In the genomic region with DNA sequence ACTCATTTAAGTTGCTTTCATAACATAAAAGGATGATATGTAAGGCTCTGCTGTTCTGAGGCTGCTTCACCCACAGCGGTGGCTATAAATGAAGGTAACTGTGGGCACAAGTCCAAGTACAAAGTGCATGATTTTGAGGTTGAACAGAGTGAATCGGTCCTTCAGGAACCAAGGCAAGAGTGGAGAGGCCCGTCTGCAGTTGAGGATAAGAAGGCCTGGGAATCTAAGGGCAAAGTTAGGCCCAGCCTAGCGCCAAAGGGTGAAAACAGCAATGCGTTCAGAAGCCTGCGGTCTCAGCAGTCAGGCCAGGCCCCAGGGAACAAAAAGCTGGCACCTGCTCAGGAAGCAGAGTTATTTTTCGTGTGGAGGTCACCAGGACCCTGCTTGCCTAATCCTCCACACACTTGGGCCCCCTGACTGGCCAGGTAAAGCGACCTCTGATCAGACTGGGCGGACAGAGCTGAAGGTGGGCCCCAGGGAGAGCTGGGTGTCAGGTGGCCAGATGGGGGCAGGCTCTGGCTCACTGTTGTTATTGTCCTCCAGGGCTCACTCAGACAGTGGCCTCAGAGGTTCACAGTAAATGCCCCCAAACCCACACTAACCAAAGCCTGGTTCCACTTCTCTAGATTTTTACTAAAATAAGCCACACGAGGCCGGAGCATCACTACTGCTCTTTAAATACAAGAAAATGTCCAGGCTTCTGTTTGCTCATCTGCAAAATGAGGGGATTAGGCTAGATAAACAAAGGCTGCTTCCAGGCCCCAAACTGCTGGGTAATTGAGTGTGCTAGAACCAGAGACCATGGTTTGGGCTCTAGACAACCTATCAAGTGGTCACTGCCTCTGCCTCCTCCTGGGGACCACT, we compare ENCODE assay signal across 8 cellular contexts. TPM values are rescaled to one million over a fixed set of nuclear protein-coding genes. Genes with fewer than 3 reads are reported as not detected.
DNase-seq lines count a peak whose midpoint lies in the region; ATAC-seq and TF ChIP-seq lines count a peak whose summit lies in the region.

No MANE protein-coding gene starts in this region.

- H3K4me1 ChIP-seq in uterus = peaks cover 0 to 7% of the 10 kb centered on the region in 2 donors

- H3K27ac ChIP-seq in uterus = peak overlapping the region; percentile 85 to 89

- intact Hi-C loops in uterus (cut with DNase I; ENCODE audit: low total_unique reads) = no loop called here

- no peak for TF ChIP-seq POLR2A in uterus (IDR thresholded peaks at IDR 0.05)

- no peaks in the 10 kb centered on the region for H3K27me3 ChIP-seq in uterus

- no peaks in the 10 kb centered on the region for H3K36me3 ChIP-seq in uterus

- ATAC-seq in HG02852 (IDR thresholded peaks at IDR 0.05; ENCODE audit: unreplicated experiment) (peak; percentile 64), GM21717 (IDR thresholded peaks at IDR 0.05; ENCODE audit: unreplicated experiment) (no peak), HG03342 (IDR thresholded peaks at IDR 0.05; ENCODE audit: unreplicated experiment) (no peak)

- DNase-seq in D341Med (ENCODE audit: low spot score) (peak; percentile 64), amniotic epithelial cell (ENCODE audit: low read depth) (peak; percentile 64), left kidney (ENCODE audit: low read depth, low spot score) (peak; percentile 46), uterus (peak; percentile 46 to 56), NCI-H524 treated with DMSO at 0.1 percent for 48 hours (lab: John Stamatoyannopoulos, UW) (no peak)

- no peaks in the 10 kb centered on the region for H3K9me3 ChIP-seq in uterus

- no peak overlapping the region for H3K4me3 ChIP-seq in uterus

- peak in 1 of 4 experiments; percentile 11 for TF ChIP-seq CTCF in uterus (IDR thresholded peaks at IDR 0.05)

RNA-seq across cellular contexts. Expression of a gene that starts 46.4 kb away (rescaled TPM):
- 10 to 100 TPM; 23.8 to 43.4 (median 35.6) TPM for total RNA-seq in uterus
